In genomic region chr4:145180298-145181090, GRCh38 we compare ENCODE assay signal across 8 cellular contexts. TPM values are rescaled to one million over a fixed set of nuclear protein-coding genes. Genes with fewer than 3 reads are reported as not detected.
A peak's percentile ranks its signal among the peaks of the same experiment; 100 is the strongest.
DNase-seq lines count a peak whose midpoint lies in the region; ATAC-seq, FAIRE-seq and TF ChIP-seq lines count a peak whose summit lies in the region.

Gene OTUD4 (minus strand): TSS chr4:145180589. CDS start chr4:145179973, 616 bp downstream.

- 1% methylated on average over 60 of the region's 94 CpGs; no CpG with 5 or more reads in 1 of the 2 experiments for WGBS in H1 (ENCODE audit: extremely low coverage in 1 of 2, insufficient coverage in 1 of 2, insufficient read length in 1 of 2, insufficient replicate concordance in 2 of 2, low coverage in 1 of 2, low lambda C conversion rate in 2 of 2, missing lambda C conversion rate in 1 of 2), 2 experiments
- under 1% methylated on average over 75 of the region's 94 CpGs for WGBS in mesenchymal stem cell

- H2AK5ac ChIP-seq in H1 (ENCODE audit: low read depth, low read length) (no peak within 1 kb of the TSS), mesenchymal stem cell (ENCODE audit: low read length, severe bottlenecking) (no peak within 1 kb of the TSS)

- H3K14ac ChIP-seq in H1 (ENCODE audit: insufficient read length) = no peak within 1 kb of the TSS
- H3K14ac ChIP-seq in mesenchymal stem cell (ENCODE audit: low read length in 2 of 2) = peak within 1 kb of the TSS in 1 of 2 experiments; percentile 89

- no peaks in the 10 kb centered on the region for H3K36me3 ChIP-seq in H1 (ENCODE audit: control insufficient read depth in 2 of 4, insufficient read depth in 4 of 4, low read length in 3 of 4)
- H3K36me3 ChIP-seq in mesenchymal stem cell (ENCODE audit: control insufficient read depth in 1 of 2, insufficient read depth in 2 of 2, low read depth in 1 of 2, low read length in 2 of 2) = no peaks in the 10 kb centered on the region

- peaks cover 2 to 7% of the 10 kb centered on the region in 2 experiments for H4K20me1 ChIP-seq in H1 (replicated peaks in 1 of 2; ENCODE audit: control insufficient read depth in 1 of 2, insufficient read depth in 2 of 2, low read length in 2 of 2)

- DNase-seq in COR-L47 (lab: John Stamatoyannopoulos, UW) = peak; percentile 99
- DNase-seq in HT1080 (ENCODE audit: low read depth) = peak; percentile 95
- peak; percentile 97 for DNase-seq in NOMO-1 treated with DMSO at 0.1 percent for 48 hours (lab: John Stamatoyannopoulos, UW; ENCODE audit: unreplicated experiment)
- DNase-seq in activated CD8-positive, alpha-beta memory T cell treated with anti-CD3 and anti-CD28 coated beads for 48 hours (ENCODE audit: low read depth in 2 of 3, low spot score in 2 of 3) = peak; percentile 75 to 90 (median 77)
- DNase-seq in H1 (ENCODE audit: low read depth in 1 of 2, low spot score in 2 of 2) = peak; percentile 82 to 90
- DNase-seq in mesenchymal stem cell = peak; percentile 96
- DNase-seq in stimulated activated CD8-positive, alpha-beta memory T cell treated with anti-CD3 and anti-CD28 coated beads, Interleukin-12 subunit alpha, Interleukin-12 subunit beta, amount 100 ng/mL, for 4 hours (ENCODE audit: low read depth) = peak; percentile 95

- H2BK15ac ChIP-seq in H1 (ENCODE audit: low read length) = no peak within 1 kb of the TSS
- peak within 1 kb of the TSS; percentile 69 for H2BK15ac ChIP-seq in mesenchymal stem cell (ENCODE audit: low read depth, poor library complexity, severe bottlenecking)

- peaks cover 12% of the 10 kb centered on the region for H3K23me2 ChIP-seq in H1 (ENCODE audit: low read depth, low read length)

- FAIRE-seq in H1 (lab: Jason Lieb, UNC) = no peak

- H4K8ac ChIP-seq in H1 (ENCODE audit: extremely low read depth, insufficient read depth, low read length) (peak within 1 kb of the TSS; percentile 93), mesenchymal stem cell (ENCODE audit: low read length) (peak within 1 kb of the TSS; percentile 93)

- peak within 1 kb of the TSS; percentile 67 to 92 (median 78) for H3K9ac ChIP-seq in H1 (replicated peaks in 1 of 4; ENCODE audit: extremely low read depth in 1 of 4, low read depth in 3 of 4, low read length in 3 of 4)
- peak within 1 kb of the TSS; percentile 94 for H3K9ac ChIP-seq in mesenchymal stem cell (ENCODE audit: low read length)

- ATAC-seq in GM21360 (IDR thresholded peaks at IDR 0.05; ENCODE audit: unreplicated experiment) = peak; percentile 77

- H3K27ac ChIP-seq in H1 (ENCODE audit: low read depth, low read length) (peak within 1 kb of the TSS; percentile 68), mesenchymal stem cell (ENCODE audit: low read length, poor library complexity, severe bottlenecking) (peak within 1 kb of the TSS; percentile 74)

- H3K27me3 ChIP-seq in H1 (replicated peaks in 1 of 4; ENCODE audit: control insufficient read depth in 3 of 4, extremely low read depth in 1 of 4, insufficient read depth in 3 of 4, low read length in 3 of 4) (no peaks in the 10 kb centered on the region), mesenchymal stem cell (ENCODE audit: control insufficient read depth in 1 of 2, insufficient read depth in 1 of 2, low read length in 2 of 2) (no peaks in the 10 kb centered on the region)

- H2BK20ac ChIP-seq in H1 (ENCODE audit: low read length) = no peak within 1 kb of the TSS

- H4K5ac ChIP-seq in H1 (ENCODE audit: insufficient read length, low read depth, low read length) = peak within 1 kb of the TSS; percentile 70

- H2AFZ ChIP-seq in H1 (ENCODE audit: low read length) (peak within 1 kb of the TSS; percentile 96), mesenchymal stem cell (ENCODE audit: low read depth, low read length) (peak within 1 kb of the TSS; percentile 91)

- H4K91ac ChIP-seq in H1 (replicated peaks; ENCODE audit: insufficient read length, low read length) = no peak within 1 kb of the TSS
- H4K91ac ChIP-seq in mesenchymal stem cell (ENCODE audit: low read length) = peak within 1 kb of the TSS; percentile 75

- no peak within 1 kb of the TSS for H2BK120ac ChIP-seq in H1 (replicated peaks; ENCODE audit: low read depth, low read length)
- peak within 1 kb of the TSS; percentile 92 for H2BK120ac ChIP-seq in mesenchymal stem cell (ENCODE audit: low read depth, low read length)

- POLR2A ChIA-PET in H1 (lab: Charles Lee; ENCODE audit: partially characterized antibody) = interaction anchor here (1.2 kb wide), 1 partner anchor 82 kb away, joined by 4 read pairs; the partner anchor contains the start of genes ABCE1 and ANAPC10

- no peak for TF ChIP-seq CTCF in H1 (IDR thresholded peaks at IDR 0.05; ENCODE audit: control extremely low read depth in 1 of 3, insufficient read depth in 1 of 3, low read depth in 1 of 3, low read length in 3 of 3)

- no peaks in the 10 kb centered on the region for H3K9me3 ChIP-seq in H1 (ENCODE audit: insufficient read depth in 2 of 2, low read depth in 1 of 2, low read length in 1 of 2)
- H3K9me3 ChIP-seq in mesenchymal stem cell (ENCODE audit: control insufficient read depth, low read length) = no peaks in the 10 kb centered on the region

- H3K18ac ChIP-seq in H1 (ENCODE audit: extremely low read depth, low read length) (no peak within 1 kb of the TSS; the same call in none of the 2 replicates), mesenchymal stem cell (ENCODE audit: low read depth in 1 of 2, low read length in 2 of 2) (peak within 1 kb of the TSS; percentile 87 to 95)

- H3K4ac ChIP-seq in H1 (replicated peaks; ENCODE audit: insufficient read length, low read depth, low read length) = no peak within 1 kb of the TSS
- peak within 1 kb of the TSS; percentile 70 to 92 for H3K4ac ChIP-seq in mesenchymal stem cell (ENCODE audit: low read depth in 1 of 2, low read length in 2 of 2)

- peaks cover 13 to 40% of the 10 kb centered on the region in 2 experiments for H3K79me2 ChIP-seq in H1 (ENCODE audit: control insufficient read depth in 1 of 2, insufficient read depth in 2 of 2, low read length in 2 of 2)

- H2BK5ac ChIP-seq in H1 (ENCODE audit: low read depth, low read length) (no peak within 1 kb of the TSS), mesenchymal stem cell (ENCODE audit: low read depth, low read length, poor library complexity, severe bottlenecking) (peak within 1 kb of the TSS; percentile 19)

- peak within 1 kb of the TSS; percentile 97 to 99 for H3K4me2 ChIP-seq in H1 (ENCODE audit: insufficient read depth in 1 of 2, low read depth in 2 of 2, low read length in 2 of 2)
- peak within 1 kb of the TSS; percentile 83 for H3K4me2 ChIP-seq in mesenchymal stem cell (ENCODE audit: low read length, poor library complexity, severe bottlenecking)

- no peak for TF ChIP-seq EP300 in H1 (IDR thresholded peaks at IDR 0.05; ENCODE audit: borderline replicate concordance in 1 of 2, low read depth in 2 of 2, low read length in 2 of 2)

- CTCF ChIA-PET in H1 (lab: Charles Lee; ENCODE audit: partially characterized antibody) = interaction anchor here (0.7 to 1.0 kb wide), 3 partner anchors 12 to 49 kb away, joined by 3 to 4 read pairs (median 3); no protein-coding TSS in a partner anchor

- peak in 1 of 2 experiments; percentile 71; a peak in 1 of 3 replicates for TF ChIP-seq POLR2A in H1 (IDR thresholded peaks at IDR 0.05; ENCODE audit: control extremely low read depth in 1 of 2, low read depth in 2 of 2, low read length in 2 of 2)

- peaks cover 0 to 3% (median 1%) of the 10 kb centered on the region in 4 experiments; a peak in 4 of 7 replicates for H3K4me1 ChIP-seq in H1 (replicated peaks in 1 of 4; ENCODE audit: control insufficient read depth in 3 of 4, insufficient read depth in 4 of 4, low read length in 3 of 4)
- H3K4me1 ChIP-seq in mesenchymal stem cell (ENCODE audit: control insufficient read depth, insufficient read depth, low read depth, low read length) = peaks cover 4% of the 10 kb centered on the region

- peak within 1 kb of the TSS; percentile 67 to 88 (median 81) for H3K4me3 ChIP-seq in H1 (ENCODE audit: extremely low read depth in 1 of 4, insufficient read depth in 2 of 4, low read depth in 3 of 4, low read length in 4 of 4)
- H3K4me3 ChIP-seq in mesenchymal stem cell (ENCODE audit: insufficient read depth in 1 of 2, low read depth in 1 of 2, low read length in 2 of 2) = peak within 1 kb of the TSS; percentile 89 to 93

- H3K56ac ChIP-seq in H1 (replicated peaks; ENCODE audit: insufficient read length, low read depth, low read length) = peak within 1 kb of the TSS; percentile 18

- no peak for TF ChIP-seq RAD21 in H1 (IDR thresholded peaks at IDR 0.05 in 1 of 2, conservative IDR thresholded peaks at IDR 0.05 in 1 of 2; ENCODE audit: low read depth in 2 of 2, low read length in 2 of 2)

- no peak within 1 kb of the TSS for H3K23ac ChIP-seq in H1 (ENCODE audit: insufficient read length)
- H3K23ac ChIP-seq in mesenchymal stem cell (ENCODE audit: low read length in 2 of 2) = peak within 1 kb of the TSS in 1 of 2 experiments; percentile 59

- H2BK12ac ChIP-seq in H1 (ENCODE audit: low read depth, low read length) (no peak within 1 kb of the TSS), mesenchymal stem cell (ENCODE audit: low read length in 2 of 2) (peak within 1 kb of the TSS in 1 of 2 experiments; percentile 54)

- no peaks in the 10 kb centered on the region for H3K79me1 ChIP-seq in H1 (ENCODE audit: low read depth, low read length)
- H3K79me1 ChIP-seq in mesenchymal stem cell (replicated peaks; ENCODE audit: low read length, poor library complexity, severe bottlenecking) = peaks cover 3% of the 10 kb centered on the region

TF ChIP-seq in H1, 55 proteins besides CTCF, POLR2A, EP300 and RAD21 (continues in another document):
- TF ChIP-seq KDM4A (IDR thresholded peaks at IDR 0.05; ENCODE audit: low read depth, low read length, severe bottlenecking) (peak; percentile 71), JUN (IDR thresholded peaks at IDR 0.05; ENCODE audit: low read depth, low read length) (no peak), KDM1A (IDR thresholded peaks at IDR 0.05; ENCODE audit: borderline replicate concordance, low read length) (no peak), YY1 (IDR thresholded peaks at IDR 0.05; ENCODE audit: low read depth, low read length) (peak; percentile 8; the same call in 1 of the 2 replicates), ASH2L (IDR thresholded peaks at IDR 0.05; ENCODE audit: low read length) (peak; percentile 59)

RNA-seq across cellular contexts. Expression of gene OTUD4, which starts in this region (rescaled TPM):
- 12.8 and 15.8 TPM in 2 replicates for total RNA-seq in HT1080 (2014; rRNA removed; shearing (Covaris generic))
- 23.7 and 32.0 TPM in 2 replicates for polyA plus RNA-seq in HT1080 (2015; cell fraction: cytosol; rRNA removed)
- 53.2 and 54.9 TPM in 2 replicates for polyA plus RNA-seq in HT1080 (2015; cell fraction: nucleus; rRNA removed)
- 50.0 and 57.0 TPM in 2 replicates for total RNA-seq in H1 (2021; fragmentation: NEBNext Ultra II Directional; extraction: Animal tissue kit (Norgen Biotek cat#: 25700))
- polyA plus RNA-seq in H1 (2011; rRNA removed) = 12.0 and 17.4 TPM in 2 replicates
- 17.5 TPM for polyA plus RNA-seq in H1 (2011; cell fraction: cytosol; rRNA removed)
- 13.1 TPM for polyA plus RNA-seq in H1 (2011; cell fraction: nucleus; rRNA removed)
- polyA plus RNA-seq in H1 (2012, experiment 1 of 2) = 10.7 to 20.6 TPM (median 14.4 TPM) in 4 replicates
- 1.2 TPM for polyA plus RNA-seq in H1 (2012, experiment 2 of 2)
- polyA plus RNA-seq in H1 (2013, experiment 1 of 2) = 22.4 TPM
- 21.1 TPM for polyA plus RNA-seq in H1 (2013, experiment 2 of 2)
- 49.9 and 52.6 TPM in 2 replicates for polyA minus RNA-seq in H1 (2011; rRNA and poly(A)+ RNA removed)
- 26.8 TPM for polyA minus RNA-seq in H1 (2011; cell fraction: cytosol; rRNA and poly(A)+ RNA removed)
- polyA minus RNA-seq in H1 (2011; cell fraction: nucleus; rRNA and poly(A)+ RNA removed) = 48.6 TPM
- 16.7 TPM for polyA plus RNA-seq in mesenchymal stem cell (2013, experiment 1 of 2)
- polyA plus RNA-seq in mesenchymal stem cell (2013, experiment 2 of 2) = 16.8 TPM

Comparison
In these comparisons a context has a peak if more than half of its experiments do, and no peak if none do; other contexts are left out.
1. Peak in every context shown above with its lines: DNase-seq, ATAC-seq, H3K4me3 ChIP-seq and H3K27ac ChIP-seq.